Comparison of ENCODE assay signal across 15 cellular contexts in genomic region chr12:96495841-96496545, GRCh38. TPM values are rescaled to one million over a fixed set of nuclear protein-coding genes. Genes with fewer than 3 reads are reported as not detected.
DNase-seq lines count a peak whose midpoint lies in the region; ATAC-seq and TF ChIP-seq lines count a peak whose summit lies in the region.
"Had no signal": no experiment of that assay in that cellular context is flagged by ENCODE, and none has a peak within 500 bp of the region (broad histone marks: within the 10 kb centered on the region; RNA-seq: fewer than 3 reads in every experiment).

No MANE protein-coding gene starts in this region.

- no peaks in the 10 kb centered on the region for H3K36me3 Mint-ChIP-seq in T-cell
- peaks cover 8% of the 10 kb centered on the region for H3K36me3 Mint-ChIP-seq in activated naive CD4-positive, alpha-beta T cell treated with anti-CD3 and anti-CD28 coated beads, Interleukin-2, amount 10 ng/mL, durations not matched to agents 7 days and 5 days

- peak overlapping the region in 2 of 3 donors; percentile 9 to 43 for H3K4me3 Mint-ChIP-seq in T-cell
- H3K4me3 Mint-ChIP-seq in activated naive CD4-positive, alpha-beta T cell treated with anti-CD3 and anti-CD28 coated beads, Interleukin-2, amount 10 ng/mL, durations not matched to agents 7 days and 5 days = no peak overlapping the region
- H3K4me3 Mint-ChIP-seq: neural crest cell had no signal

- H3K27ac Mint-ChIP-seq in T-cell = peak overlapping the region; percentile 5 to 56
- no peak overlapping the region for H3K27ac Mint-ChIP-seq in activated naive CD4-positive, alpha-beta T cell treated with anti-CD3 and anti-CD28 coated beads, Interleukin-2, amount 10 ng/mL, durations not matched to agents 7 days and 5 days

- CTCF ChIA-PET in GM10248 (lab: Yijun Ruan, JAX) (interaction anchor here (1.9 kb wide), 1 partner anchor 21 kb away, joined by 12 read pairs; no protein-coding TSS in a partner anchor), T-cell (lab: Charles Lee) (interaction anchor here in 1 of 2 donors (1.0 to 1.2 kb wide), 2 partner anchors 9 to 21 kb away, joined by 4 to 6 read pairs; no protein-coding TSS in a partner anchor)
- CTCF ChIA-PET in activated naive CD4-positive, alpha-beta T cell treated with anti-CD3 and anti-CD28 coated beads, Interleukin-2, amount 10 ng/mL, durations not matched to agents 7 days and 5 days (lab: Charles Lee) = interaction anchor here (0.6 to 1.5 kb wide), 2 partner anchors 21 to 38 kb away, joined by 3 to 4 read pairs; no protein-coding TSS in a partner anchor

- no peaks in the 10 kb centered on the region for H3K27me3 Mint-ChIP-seq in T-cell
- peaks cover 12% of the 10 kb centered on the region for H3K27me3 Mint-ChIP-seq in activated naive CD4-positive, alpha-beta T cell treated with anti-CD3 and anti-CD28 coated beads, Interleukin-2, amount 10 ng/mL, durations not matched to agents 7 days and 5 days

- ATAC-seq in GM18907 (IDR thresholded peaks at IDR 0.05; ENCODE audit: unreplicated experiment) (peak; percentile 50), HG02938 (IDR thresholded peaks at IDR 0.05; ENCODE audit: unreplicated experiment) (peak; percentile 73), T-cell (replicated peaks in 1 of 4) (no peak)
- ATAC-seq: esophagus mucosa, Right ventricle myocardium inferior had no signal

- peaks cover 27 to 42% (median 28%) of the 10 kb centered on the region in 3 donors for H3K4me1 Mint-ChIP-seq in T-cell
- peaks cover 40% of the 10 kb centered on the region for H3K4me1 Mint-ChIP-seq in activated naive CD4-positive, alpha-beta T cell treated with anti-CD3 and anti-CD28 coated beads, Interleukin-2, amount 10 ng/mL, durations not matched to agents 7 days and 5 days

- peak; percentile 30 for DNase-seq in GM10248 (ENCODE audit: extremely low spot score)
- no peak for DNase-seq in T-cell
- no peak for DNase-seq in activated naive CD4-positive, alpha-beta T cell treated with anti-CD3 and anti-CD28 coated beads, Interleukin-2, amount 10 ng/mL, durations not matched to agents 7 days and 5 days
- DNase-seq in central memory CD4-positive, alpha-beta T cell = no peak
- DNase-seq in H4 (ENCODE audit: low spot score) = no peak
- DNase-seq in stimulated activated CD4-positive, alpha-beta T cell treated with anti-CD3 and anti-CD28 coated beads, Interleukin-2, amount 100 ng/mL, for 48 hours = no peak
- DNase-seq: H7, KG1, NCI-H1694, sigmoid colon had no signal

- no peak for TF ChIP-seq CTCF in GM10248 (IDR thresholded peaks at IDR 0.05; ENCODE audit: control extremely low read depth, extremely low read depth, low read depth, missing control alignments)

- no peaks in the 10 kb centered on the region for H3K9me3 Mint-ChIP-seq in T-cell
- H3K9me3 Mint-ChIP-seq in activated naive CD4-positive, alpha-beta T cell treated with anti-CD3 and anti-CD28 coated beads, Interleukin-2, amount 10 ng/mL, durations not matched to agents 7 days and 5 days = peaks cover 2% of the 10 kb centered on the region

- POLR2A ChIA-PET in GM10248 (lab: Yijun Ruan, JAX) = no interaction called here
- POLR2A ChIA-PET in T-cell (lab: Charles Lee) = interaction anchor here (0.5 to 0.9 kb wide), 4 partner anchors 11 to 301 kb away, joined by 3 to 6 read pairs (median 4); no protein-coding TSS in a partner anchor

RNA-seq across cellular contexts. Expression of gene CFAP54, which starts 6.6 kb away (rescaled TPM):
- total RNA-seq in T-cell = under 1 TPM; 0.47 to 0.95 (median 0.90) TPM
- total RNA-seq in H4 (2014; rRNA removed; shearing (Covaris generic)) = 0.64 and 1.8 TPM in 2 replicates
- total RNA-seq: H7 had no signal

Comparison
In these comparisons a context has a peak if more than half of its experiments do, and no peak if none do; other contexts are left out.
1. ATAC-seq: peak in GM18907 (single experiment) and HG02938 (single experiment); none in T-cell (0 of 4).